In the genomic region with DNA sequence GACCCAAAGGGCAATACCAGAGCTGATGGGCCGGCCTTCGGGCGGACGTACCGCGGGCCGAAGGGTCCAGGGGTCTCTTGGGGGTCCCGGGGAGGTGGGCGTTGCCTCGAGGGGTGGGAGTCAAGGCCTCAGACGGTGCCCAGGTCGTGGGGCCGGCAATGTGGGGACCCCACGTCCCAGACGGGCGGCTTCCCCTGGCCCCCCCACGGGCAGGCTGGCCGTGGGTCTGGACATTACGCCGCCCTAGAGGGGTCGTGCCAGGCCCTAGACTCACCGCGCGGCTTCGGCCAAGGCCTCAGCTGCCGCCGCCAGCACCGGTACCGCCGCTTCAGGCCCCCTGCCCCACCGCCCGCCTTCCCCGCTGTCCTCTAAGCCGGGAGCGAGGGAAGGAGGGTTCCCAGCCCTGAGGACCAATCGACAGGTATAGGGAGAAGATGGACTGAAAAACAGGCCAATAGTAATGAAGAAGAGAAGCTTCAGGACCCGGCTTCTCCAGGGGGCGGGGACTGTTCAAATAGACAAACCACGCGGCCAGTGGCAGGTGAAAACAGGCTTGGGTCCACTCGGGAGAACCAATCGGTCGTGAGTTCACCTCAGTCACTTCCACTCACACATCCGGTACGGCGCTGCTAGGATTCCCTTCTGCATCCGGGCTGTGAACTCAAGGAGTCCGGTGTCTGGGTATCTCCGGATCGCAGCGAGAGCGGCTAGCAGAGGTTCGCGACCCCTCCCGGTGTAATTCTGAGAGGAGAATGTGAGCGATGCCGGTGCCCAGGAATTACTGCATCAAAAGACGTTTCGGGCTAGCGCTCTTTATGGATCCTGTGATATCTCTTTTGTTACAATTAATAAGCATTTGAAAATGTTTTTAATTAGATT, we compare ENCODE assay signal across 8 cellular contexts. TPM values are rescaled to one million over a fixed set of nuclear protein-coding genes. Genes with fewer than 3 reads are reported as not detected.
A peak's percentile ranks its signal among the peaks of the same experiment; 100 is the strongest.
DNase-seq lines count a peak whose midpoint lies in the region; FAIRE-seq and TF ChIP-seq lines count a peak whose summit lies in the region.

A gene (minus strand): TSS at position 381 of the 879 bp plus-strand sequence. CDS start 3,142 bp downstream, outside the sequence.

- H3K79me1 ChIP-seq in neuronal stem cell (ENCODE audit: low read depth, low read length) = peaks cover 8% of the 10 kb centered on the region

- H2BK120ac ChIP-seq in neuronal stem cell (ENCODE audit: low read depth, low read length) = no peak within 1 kb of the TSS

- peak within 1 kb of the TSS; percentile 79 for H4K91ac ChIP-seq in neuronal stem cell (ENCODE audit: low read depth, low read length, poor library complexity)

- H3K27me3 ChIP-seq in GM06990 (replicated peaks; ENCODE audit: control insufficient read depth, insufficient read depth, low read length) (no peaks in the 10 kb centered on the region), neuronal stem cell (ENCODE audit: control insufficient read depth in 3 of 3, insufficient read depth in 3 of 3, low read depth in 1 of 3, low read length in 3 of 3) (no peaks in the 10 kb centered on the region)

- CTCF ChIA-PET in activated naive CD4-positive, alpha-beta T cell treated with anti-CD3 and anti-CD28 coated beads for 36 hours (lab: Charles Lee) = interaction anchor here (1.5 to 1.9 kb wide), 2 partner anchors 33 to 225 kb away, joined by 4 to 5 read pairs; no protein-coding TSS in a partner anchor

- H3K9me3 ChIP-seq in neuronal stem cell (replicated peaks in 1 of 2; ENCODE audit: control insufficient read depth in 2 of 2, insufficient read depth in 1 of 2, low read depth in 1 of 2, low read length in 2 of 2) = peaks cover 0 to 2% of the 10 kb centered on the region in 2 donors

- no peak within 1 kb of the TSS for H2BK12ac ChIP-seq in neuronal stem cell (ENCODE audit: low read length)

- H3K4me2 ChIP-seq in neuronal stem cell (ENCODE audit: insufficient read depth, low read length, poor library complexity, severe bottlenecking) = peak within 1 kb of the TSS; percentile 75

- H3K36me3 ChIP-seq in GM06990 (ENCODE audit: control insufficient read depth, insufficient read depth, low read length) (peaks cover 5% of the 10 kb centered on the region), neuronal stem cell (replicated peaks in 1 of 2; ENCODE audit: control insufficient read depth in 2 of 2, insufficient read depth in 2 of 2, low read length in 2 of 2) (peaks cover 15 to 26% of the 10 kb centered on the region in 2 donors)

- H2BK5ac ChIP-seq in neuronal stem cell (ENCODE audit: low read length) = peak within 1 kb of the TSS; percentile 60

- H3K4me1 ChIP-seq in neuronal stem cell (ENCODE audit: control insufficient read depth in 2 of 2, insufficient read depth in 1 of 2, low read depth in 1 of 2, low read length in 2 of 2) = no peaks in the 10 kb centered on the region

- no CpG with 5 or more reads among the region's 60 CpGs for WGBS in neuronal stem cell (ENCODE audit: extremely low coverage in 2 of 2, insufficient read length in 2 of 2, insufficient replicate concordance in 1 of 2), 2 donors

- H3K4me3 Mint-ChIP-seq in activated naive CD4-positive, alpha-beta T cell treated with anti-CD3 and anti-CD28 coated beads for 36 hours = peak within 1 kb of the TSS; percentile 96

- peak within 1 kb of the TSS; percentile 88 for H2AFZ ChIP-seq in neuronal stem cell (ENCODE audit: low read length)

- H2BK15ac ChIP-seq in neuronal stem cell (ENCODE audit: low read length) = no peak within 1 kb of the TSS

- peak within 1 kb of the TSS; percentile 85 for H3K4me3 ChIP-seq in GM06990 (replicated peaks; ENCODE audit: low read depth, low read length)
- peak within 1 kb of the TSS; percentile 75 for H3K4me3 ChIP-seq in HFF-Myc (replicated peaks; ENCODE audit: low read depth, low read length)
- peak within 1 kb of the TSS; percentile 69 to 95 for H3K4me3 ChIP-seq in neuronal stem cell (ENCODE audit: low read length in 2 of 2)

- H3K27me3 Mint-ChIP-seq in activated naive CD4-positive, alpha-beta T cell treated with anti-CD3 and anti-CD28 coated beads for 36 hours (ENCODE audit: low read depth) = no peaks in the 10 kb centered on the region

- peak; percentile 99 for FAIRE-seq in frontal cortex (lab: Jason Lieb, UNC)

- DNase-seq in GM06990 (ENCODE audit: extremely low read depth, insufficient read length) (peak; percentile 92), HFF-Myc (ENCODE audit: extremely low read depth, low read depth) (peak; percentile 100), NAMALWA (ENCODE audit: low spot score) (peak; percentile 100), SK-N-DZ (ENCODE audit: low spot score) (peak; percentile 99), frontal cortex (ENCODE audit: low spot score in 2 of 2) (peak; percentile 94 to 96), neuronal stem cell (ENCODE audit: low spot score) (peak; percentile 100)
- peak; percentile 99 for DNase-seq in activated naive CD4-positive, alpha-beta T cell treated with anti-CD3 and anti-CD28 coated beads for 36 hours

- H3K27ac Mint-ChIP-seq in activated naive CD4-positive, alpha-beta T cell treated with anti-CD3 and anti-CD28 coated beads for 36 hours = peak within 1 kb of the TSS; percentile 79

- H3K18ac ChIP-seq in neuronal stem cell (ENCODE audit: low read length) = peak within 1 kb of the TSS; percentile 97

- peak within 1 kb of the TSS; percentile 98 for H3K14ac ChIP-seq in neuronal stem cell (ENCODE audit: low read length)

- peaks cover 22% of the 10 kb centered on the region for H3K4me1 Mint-ChIP-seq in activated naive CD4-positive, alpha-beta T cell treated with anti-CD3 and anti-CD28 coated beads for 36 hours (ENCODE audit: low read depth)

- peaks cover 5% of the 10 kb centered on the region for H3K36me3 Mint-ChIP-seq in activated naive CD4-positive, alpha-beta T cell treated with anti-CD3 and anti-CD28 coated beads for 36 hours (ENCODE audit: low read depth)

- intact Hi-C loops in activated naive CD4-positive, alpha-beta T cell treated with anti-CD3 and anti-CD28 coated beads for 36 hours (cut with micrococcal nuclease) = loop anchor here (1.0 to 5.0 kb wide), 5 partner anchors 11 to 545 kb away; a partner anchor contains a TSS

- H3K9me3 Mint-ChIP-seq in activated naive CD4-positive, alpha-beta T cell treated with anti-CD3 and anti-CD28 coated beads for 36 hours = no peaks in the 10 kb centered on the region

- H4K8ac ChIP-seq in neuronal stem cell (ENCODE audit: low read depth, low read length) = no peak within 1 kb of the TSS

- H2AK5ac ChIP-seq in neuronal stem cell (ENCODE audit: low read depth, low read length) = no peak within 1 kb of the TSS

- H3K27ac ChIP-seq in neuronal stem cell (replicated peaks; ENCODE audit: low read length) = peak within 1 kb of the TSS; percentile 74

- peak within 1 kb of the TSS; percentile 80 for H3K23ac ChIP-seq in neuronal stem cell (ENCODE audit: low read depth, low read length, poor library complexity)

- H3K9ac ChIP-seq in neuronal stem cell (ENCODE audit: low read depth, low read length, poor library complexity) = peak within 1 kb of the TSS; percentile 98

- H3K4ac ChIP-seq in neuronal stem cell (ENCODE audit: low read length) = peak within 1 kb of the TSS; percentile 53

- TF ChIP-seq CTCF in GM06990 (IDR thresholded peaks at IDR 0.05; ENCODE audit: insufficient read depth, low read length, poor library complexity, severe bottlenecking) = peak; percentile 21
- no peak for TF ChIP-seq CTCF in HFF-Myc (IDR thresholded peaks at IDR 0.05; ENCODE audit: low read depth, low read length, missing control alignments)
- TF ChIP-seq CTCF in subcutaneous adipose tissue (IDR thresholded peaks at IDR 0.05; ENCODE audit: low read depth) = no peak

RNA-seq across cellular contexts. Expression of the gene that starts here (rescaled TPM):
- polyA plus RNA-seq in SK-N-DZ (2014; cell fraction: cytosol; rRNA removed) = 22.6 and 24.8 TPM in 2 replicates
- 51.4 and 73.7 TPM in 2 replicates for polyA plus RNA-seq in SK-N-DZ (2014; cell fraction: nucleus; rRNA removed)
- total RNA-seq in activated naive CD4-positive, alpha-beta T cell treated with anti-CD3 and anti-CD28 coated beads for 36 hours = 10 to 100 TPM; 38.5 to 39.0 TPM
- 38.7 TPM for total RNA-seq in frontal cortex
- polyA plus RNA-seq in neuronal stem cell (2013, experiment 1 of 2) = 18.5 TPM
- 18.1 TPM for polyA plus RNA-seq in neuronal stem cell (2013, experiment 2 of 2)
- total RNA-seq in subcutaneous adipose tissue = 10 to 100 TPM; 36.2 to 54.1 (median 40.1) TPM

Comparison
In these comparisons a context has a peak if more than half of its experiments do, and no peak if none do; other contexts are left out.
1. Peak in every context shown above with its lines: DNase-seq, H3K4me3 ChIP-seq and H3K27ac ChIP-seq.